Comparison of ENCODE assay signal across 16 cellular contexts in the genomic region with DNA sequence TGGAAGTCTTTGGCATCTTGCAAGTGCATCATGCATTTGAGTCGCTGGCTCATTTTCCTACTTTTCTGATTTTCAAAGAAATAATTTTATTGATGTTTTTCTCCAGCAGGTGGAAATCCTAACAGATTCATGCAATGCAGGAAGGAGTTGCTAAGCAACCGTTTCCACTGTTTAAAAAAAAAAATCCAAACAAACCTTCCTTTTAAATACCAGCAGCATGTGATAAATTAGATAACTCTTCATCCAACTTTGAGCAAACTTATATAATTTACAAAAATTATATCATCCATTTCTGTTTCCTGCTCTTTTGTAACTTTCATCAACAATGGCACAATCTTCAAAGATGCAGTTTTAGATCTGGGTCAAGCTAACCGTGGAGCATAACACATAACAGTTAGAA.
"Had no signal": no experiment of that assay in that cellular context is flagged by ENCODE, and none has a peak within 500 bp of the region (broad histone marks: within the 10 kb centered on the region; RNA-seq: fewer than 3 reads in every experiment).

No MANE protein-coding gene starts in this region.

- H3K9ac ChIP-seq: neural progenitor cell had no signal

- ATAC-seq: foreskin keratinocyte; stimulated activated naive CD8-positive, alpha-beta T cell treated with anti-CD3 and anti-CD28 coated beads, Interleukin-15, amount 100 ng/mL, for 72 hours; T-cell; upper lobe of right lung had no signal

- H3K9me3 Mint-ChIP-seq: activated naive CD4-positive, alpha-beta T cell treated with anti-CD3 and anti-CD28 coated beads, Interleukin-2, amount 10 ng/mL, durations not matched to agents 7 days and 5 days; neural progenitor cell; stimulated activated naive CD8-positive, alpha-beta T cell treated with anti-CD3 and anti-CD28 coated beads, Interleukin-15, amount 100 ng/mL, for 72 hours had no signal

- H3K9me3 ChIP-seq: ascending aorta, esophagus squamous epithelium, ovary, sigmoid colon, testis, upper lobe of right lung had no signal

- H3K27ac ChIP-seq: ascending aorta, esophagus squamous epithelium, foreskin keratinocyte, neural progenitor cell, ovary, sigmoid colon, testis, upper lobe of right lung had no signal

- H2AFZ ChIP-seq: neural progenitor cell had no signal

- H3K36me3 Mint-ChIP-seq: activated naive CD4-positive, alpha-beta T cell treated with anti-CD3 and anti-CD28 coated beads, Interleukin-2, amount 10 ng/mL, durations not matched to agents 7 days and 5 days; neural progenitor cell; T-cell had no signal

- H3K36me3 ChIP-seq: ascending aorta, esophagus squamous epithelium, neural progenitor cell, ovary, sigmoid colon, upper lobe of right lung had no signal

- H3K27me3 ChIP-seq: ascending aorta, esophagus squamous epithelium, foreskin keratinocyte, neural progenitor cell, ovary, sigmoid colon, testis, upper lobe of right lung had no signal

- H3K4me3 ChIP-seq: ascending aorta, esophagus squamous epithelium, neural progenitor cell, ovary, sigmoid colon, testis, upper lobe of right lung had no signal

- H3K4me1 Mint-ChIP-seq: activated naive CD4-positive, alpha-beta T cell treated with anti-CD3 and anti-CD28 coated beads, Interleukin-2, amount 10 ng/mL, durations not matched to agents 7 days and 5 days; stimulated activated naive CD8-positive, alpha-beta T cell treated with anti-CD3 and anti-CD28 coated beads, Interleukin-15, amount 100 ng/mL, for 72 hours; T-cell had no signal

- H3K4me3 Mint-ChIP-seq: activated naive CD4-positive, alpha-beta T cell treated with anti-CD3 and anti-CD28 coated beads, Interleukin-2, amount 10 ng/mL, durations not matched to agents 7 days and 5 days; neural progenitor cell; stimulated activated naive CD8-positive, alpha-beta T cell treated with anti-CD3 and anti-CD28 coated beads, Interleukin-15, amount 100 ng/mL, for 72 hours; T-cell had no signal

- H3K27me3 Mint-ChIP-seq: activated naive CD4-positive, alpha-beta T cell treated with anti-CD3 and anti-CD28 coated beads, Interleukin-2, amount 10 ng/mL, durations not matched to agents 7 days and 5 days; stimulated activated naive CD8-positive, alpha-beta T cell treated with anti-CD3 and anti-CD28 coated beads, Interleukin-15, amount 100 ng/mL, for 72 hours; T-cell had no signal

- H3K27ac Mint-ChIP-seq: activated naive CD4-positive, alpha-beta T cell treated with anti-CD3 and anti-CD28 coated beads, Interleukin-2, amount 10 ng/mL, durations not matched to agents 7 days and 5 days; neural progenitor cell; stimulated activated naive CD8-positive, alpha-beta T cell treated with anti-CD3 and anti-CD28 coated beads, Interleukin-15, amount 100 ng/mL, for 72 hours; T-cell had no signal

- H3K4me2 ChIP-seq: neural progenitor cell had no signal

- H3K4me1 ChIP-seq: ascending aorta, neural progenitor cell, sigmoid colon, testis, upper lobe of right lung had no signal

- DNase-seq: activated CD4-positive, alpha-beta T cell treated with anti-CD3 and anti-CD28 coated beads, Interleukin-2, amount 50 U/mL, for 48 hours; activated naive CD4-positive, alpha-beta T cell treated with anti-CD3 and anti-CD28 coated beads, Interleukin-2, amount 10 ng/mL, durations not matched to agents 7 days and 5 days; activated T-cell treated with anti-CD3 and anti-CD28 coated beads, Interleukin-2, amount 50 U/mL, for 1 hour; esophagus squamous epithelium; foreskin keratinocyte; kidney glomerular epithelial cell; ovary; sigmoid colon; stimulated activated CD4-positive, alpha-beta T cell treated with anti-CD3 and anti-CD28 coated beads, Interleukin-1b, Interleukin-23, amount 100 ng/mL, for 48 hours; stimulated activated naive CD8-positive, alpha-beta T cell treated with anti-CD3 and anti-CD28 coated beads, Interleukin-15, amount 100 ng/mL, for 72 hours; T-cell; T1000; testis; upper lobe of right lung had no signal
